In the genomic region with DNA sequence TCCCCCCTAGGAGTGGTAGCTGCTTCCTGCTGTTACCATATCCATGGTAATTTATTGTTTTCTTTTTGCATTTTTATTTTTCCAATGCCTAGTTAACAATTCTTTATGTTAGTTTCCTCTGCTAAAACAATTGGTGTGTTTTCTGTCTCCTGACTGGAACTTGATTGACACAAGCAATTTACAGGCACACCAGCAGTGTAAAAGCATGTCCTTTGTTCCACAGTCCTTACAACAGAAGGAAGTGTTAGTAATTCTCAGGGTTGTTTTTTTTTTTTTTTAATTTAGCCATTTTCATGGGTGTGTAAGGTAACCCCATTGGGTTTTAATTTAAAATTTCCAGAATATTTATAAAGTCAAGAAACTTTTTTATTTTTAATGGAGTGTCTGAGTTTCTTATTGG, we compare ENCODE assay signal across 38 cellular contexts.
"Had no signal": no experiment of that assay in that cellular context is flagged by ENCODE, and none has a peak within 500 bp of the region (broad histone marks: within the 10 kb centered on the region; RNA-seq: fewer than 3 reads in every experiment).

No MANE protein-coding gene starts in this region.

- H3K27ac ChIP-seq: ascending aorta, cardiac muscle cell, WERI-Rb-1 had no signal

- H3K27ac Mint-ChIP-seq: activated CD4-positive, alpha-beta memory T cell treated with anti-CD3 and anti-CD28 coated beads, Interleukin-2, amount 10 ng/mL, durations not matched to agents 7 days and 5 days; activated CD4-positive, alpha-beta T cell treated with anti-CD3 and anti-CD28 coated beads for 36 hours; activated CD4-positive, alpha-beta T cell treated with anti-CD3 and anti-CD28 coated beads, Interleukin-2, amount 10 ng/mL, durations not matched to agents 7 days and 5 days; activated CD8-positive, alpha-beta memory T cell treated with anti-CD3 and anti-CD28 coated beads, Interleukin-2, amount 10 ng/mL, durations not matched to agents 7 days and 5 days; activated CD8-positive, alpha-beta T cell treated with anti-CD3 and anti-CD28 coated beads, Interleukin-2, amount 10 ng/mL, durations not matched to agents 7 days and 5 days; activated naive CD4-positive, alpha-beta T cell treated with anti-CD3 and anti-CD28 coated beads, Interleukin-2, amount 10 ng/mL, durations not matched to agents 7 days and 5 days; activated naive CD4-positive, alpha-beta T cell treated with anti-CD3 and anti-CD28 coated beads, Interleukin-2, amount 50 U/mL, for 24 hours; activated naive CD8-positive, alpha-beta T cell; activated naive CD8-positive, alpha-beta T cell treated with anti-CD3 and anti-CD28 coated beads, Interleukin-2, amount 10 ng/mL, durations not matched to agents 7 days and 5 days; activated naive CD8-positive, alpha-beta T cell treated with anti-CD3 and anti-CD28 coated beads, Interleukin-2, amount 50 U/mL, for 24 hours; activated T-helper 2 cell treated with anti-CD3 and anti-CD28 coated beads, Interferon-gamma antibody, Interleukin-2, Interleukin-4, amounts not matched to agents 10 μg/mL and 5 μg/mL and 100 μg/mL, durations not matched to agents 14 hours and 24 hours and 36 hours; T-helper 1 cell treated with Interleukin-12 subunit alpha and Interleukin-12 subunit beta and Interleukin-4 antibody, amounts not matched to agents 30 μg/mL and 1 μg/mL, for 36 hours; T-helper 2 cell treated with Interferon-gamma antibody and Interleukin-4, amounts not matched to agents 5 μg/mL and 100 μg/mL, for 36 hours; WTC11 had no signal

- H3K36me3 ChIP-seq: ascending aorta, cardiac muscle cell, WERI-Rb-1 had no signal

- H3K27me3 Mint-ChIP-seq: activated CD4-positive, alpha-beta memory T cell treated with anti-CD3 and anti-CD28 coated beads, Interleukin-2, amount 10 ng/mL, durations not matched to agents 7 days and 5 days; activated CD4-positive, alpha-beta T cell treated with anti-CD3 and anti-CD28 coated beads, Interleukin-2, amount 10 ng/mL, durations not matched to agents 7 days and 5 days; activated naive CD4-positive, alpha-beta T cell treated with anti-CD3 and anti-CD28 coated beads, Interleukin-2, amount 10 ng/mL, durations not matched to agents 7 days and 5 days; activated naive CD8-positive, alpha-beta T cell; activated naive CD8-positive, alpha-beta T cell treated with anti-CD3 and anti-CD28 coated beads, Interleukin-2, amount 10 ng/mL, durations not matched to agents 7 days and 5 days; brain had no signal

- H3K27me3 ChIP-seq: ascending aorta, cardiac muscle cell had no signal

- DNase-seq: activated CD4-positive, alpha-beta memory T cell treated with anti-CD3 and anti-CD28 coated beads, Interleukin-2, amount 10 ng/mL, durations not matched to agents 7 days and 5 days; activated CD4-positive, alpha-beta T cell treated with anti-CD3 and anti-CD28 coated beads for 1 hour; activated CD4-positive, alpha-beta T cell treated with anti-CD3 and anti-CD28 coated beads for 36 hours; activated CD4-positive, alpha-beta T cell treated with anti-CD3 and anti-CD28 coated beads for 48 hours; activated CD4-positive, alpha-beta T cell treated with anti-CD3 and anti-CD28 coated beads, Interleukin-2, amount 10 ng/mL, durations not matched to agents 7 days and 5 days; activated CD4-positive, alpha-beta T cell treated with anti-CD3 and anti-CD28 coated beads, Interleukin-2, amount 50 U/mL, for 48 hours; activated CD4-positive, CD25-positive, alpha-beta regulatory T cell; activated CD8-positive, alpha-beta memory T cell treated with anti-CD3 and anti-CD28 coated beads for 24 hours; activated CD8-positive, alpha-beta memory T cell treated with anti-CD3 and anti-CD28 coated beads, Interleukin-2, amount 10 ng/mL, durations not matched to agents 7 days and 5 days; activated CD8-positive, alpha-beta memory T cell treated with anti-CD3 and anti-CD28 coated beads, Interleukin-2, amount 50 U/mL, for 48 hours; activated CD8-positive, alpha-beta T cell treated with anti-CD3 and anti-CD28 coated beads, Interleukin-2, amount 10 ng/mL, durations not matched to agents 7 days and 5 days; activated effector memory CD4-positive, alpha-beta T cell treated with Interleukin-2 at 50 U/mL for 16 hours; activated gamma-delta T cell; activated naive CD4-positive, alpha-beta T cell treated with anti-CD3 and anti-CD28 coated beads, Interleukin-2, amount 10 ng/mL, durations not matched to agents 7 days and 5 days; activated naive CD4-positive, alpha-beta T cell treated with Interleukin-2 at 50 U/mL for 16 hours; activated naive CD8-positive, alpha-beta T cell treated with anti-CD3 and anti-CD28 coated beads, Interleukin-2, amount 10 ng/mL, durations not matched to agents 7 days and 5 days; activated naive CD8-positive, alpha-beta T cell treated with anti-CD3 and anti-CD28 coated beads, Interleukin-2, amount 50 U/mL, for 24 hours; activated T-cell treated with anti-CD3 and anti-CD28 coated beads, Interleukin-2, amount 50 U/mL, for 4 hours; amygdala; anterior cingulate cortex; caudate nucleus; cerebellar nuclear complex; T-helper 1 cell; T-helper 2 cell; T-helper 9 cell; WERI-Rb-1 had no signal

- H3K9me3 Mint-ChIP-seq: activated CD4-positive, alpha-beta memory T cell treated with anti-CD3 and anti-CD28 coated beads, Interleukin-2, amount 10 ng/mL, durations not matched to agents 7 days and 5 days; activated naive CD4-positive, alpha-beta T cell treated with anti-CD3 and anti-CD28 coated beads, Interleukin-2, amount 10 ng/mL, durations not matched to agents 7 days and 5 days; activated naive CD4-positive, alpha-beta T cell treated with anti-CD3 and anti-CD28 coated beads, Interleukin-2, amount 50 U/mL, for 24 hours; activated naive CD8-positive, alpha-beta T cell treated with anti-CD3 and anti-CD28 coated beads, Interleukin-2, amount 50 U/mL, for 24 hours; activated T-cell treated with anti-CD3 and anti-CD28 coated beads, Interleukin-2, amount 50 U/mL, for 4 hours; central memory CD8-positive, alpha-beta T cell; T-helper 2 cell treated with Interferon-gamma antibody and Interleukin-4, amounts not matched to agents 5 μg/mL and 100 μg/mL, for 36 hours had no signal

- H3K36me3 Mint-ChIP-seq: activated CD8-positive, alpha-beta memory T cell treated with anti-CD3 and anti-CD28 coated beads, Interleukin-2, amount 10 ng/mL, durations not matched to agents 7 days and 5 days; activated naive CD4-positive, alpha-beta T cell treated with anti-CD3 and anti-CD28 coated beads, Interleukin-2, amount 10 ng/mL, durations not matched to agents 7 days and 5 days; activated naive CD4-positive, alpha-beta T cell treated with anti-CD3 and anti-CD28 coated beads, Interleukin-2, amount 50 U/mL, for 24 hours; activated naive CD8-positive, alpha-beta T cell; activated naive CD8-positive, alpha-beta T cell treated with anti-CD3 and anti-CD28 coated beads, Interleukin-2, amount 10 ng/mL, durations not matched to agents 7 days and 5 days; brain; WTC11 had no signal

- ATAC-seq: activated CD4-positive, alpha-beta T cell treated with anti-CD3 and anti-CD28 coated beads for 36 hours; activated CD4-positive, CD25-positive, alpha-beta regulatory T cell treated with anti-CD3 and anti-CD28 coated beads, Interleukin-2, amount 50 U/mL, for 24 hours; activated CD8-positive, alpha-beta memory T cell treated with anti-CD3 and anti-CD28 coated beads, Interleukin-2, amount 10 ng/mL, durations not matched to agents 7 days and 5 days; activated CD8-positive, alpha-beta T cell treated with anti-CD3 and anti-CD28 coated beads, Interleukin-2, amount 10 ng/mL, durations not matched to agents 7 days and 5 days; activated naive CD8-positive, alpha-beta T cell treated with anti-CD3 and anti-CD28 coated beads, Interleukin-2, amount 50 U/mL, for 24 hours; activated T-cell treated with anti-CD3 and anti-CD28 coated beads, Interleukin-2, amount 50 U/mL, for 4 hours; WTC11 had no signal

- H3K4me3 ChIP-seq: ascending aorta, cardiac muscle cell had no signal

- H3K4me3 Mint-ChIP-seq: activated CD4-positive, alpha-beta memory T cell treated with anti-CD3 and anti-CD28 coated beads, Interleukin-2, amount 10 ng/mL, durations not matched to agents 7 days and 5 days; activated CD4-positive, alpha-beta T cell treated with anti-CD3 and anti-CD28 coated beads for 36 hours; activated CD4-positive, alpha-beta T cell treated with anti-CD3 and anti-CD28 coated beads, Interleukin-2, amount 10 ng/mL, durations not matched to agents 7 days and 5 days; activated CD8-positive, alpha-beta memory T cell treated with anti-CD3 and anti-CD28 coated beads, Interleukin-2, amount 10 ng/mL, durations not matched to agents 7 days and 5 days; activated CD8-positive, alpha-beta T cell treated with anti-CD3 and anti-CD28 coated beads, Interleukin-2, amount 10 ng/mL, durations not matched to agents 7 days and 5 days; activated naive CD4-positive, alpha-beta T cell treated with anti-CD3 and anti-CD28 coated beads, Interleukin-2, amount 10 ng/mL, durations not matched to agents 7 days and 5 days; activated naive CD4-positive, alpha-beta T cell treated with anti-CD3 and anti-CD28 coated beads, Interleukin-2, amount 50 U/mL, for 24 hours; activated naive CD8-positive, alpha-beta T cell; activated naive CD8-positive, alpha-beta T cell treated with anti-CD3 and anti-CD28 coated beads, Interleukin-2, amount 10 ng/mL, durations not matched to agents 7 days and 5 days; activated naive CD8-positive, alpha-beta T cell treated with anti-CD3 and anti-CD28 coated beads, Interleukin-2, amount 50 U/mL, for 24 hours; activated T-cell treated with anti-CD3 and anti-CD28 coated beads, Interleukin-2, amount 50 U/mL, for 4 hours; brain; central memory CD8-positive, alpha-beta T cell; T-helper 1 cell treated with Interleukin-12 subunit alpha and Interleukin-12 subunit beta and Interleukin-4 antibody, amounts not matched to agents 30 μg/mL and 1 μg/mL, for 36 hours; T-helper 2 cell treated with Interferon-gamma antibody and Interleukin-4, amounts not matched to agents 5 μg/mL and 100 μg/mL, for 36 hours; WTC11 had no signal

- FAIRE-seq: bronchial epithelial cell had no signal

- H3K9me3 ChIP-seq: ascending aorta had no signal

- H3K4me1 ChIP-seq: ascending aorta had no signal
